Comparison of ENCODE assay signal across 17 cellular contexts in genomic region chr14:105622329-105622955, GRCh38.
DNase-seq lines count a peak whose midpoint lies in the region; ATAC-seq and TF ChIP-seq lines count a peak whose summit lies in the region.
"Had no signal": no experiment of that assay in that cellular context is flagged by ENCODE, and none has a peak within 500 bp of the region (broad histone marks: within the 10 kb centered on the region; RNA-seq: fewer than 3 reads in every experiment).

No MANE protein-coding gene starts in this region.

- no peak overlapping the region for H2AFZ ChIP-seq in mesenchymal stem cell (ENCODE audit: low read depth, low read length)

- H3K4me1 Mint-ChIP-seq in activated CD8-positive, alpha-beta memory T cell treated with anti-CD3 and anti-CD28 coated beads, Interleukin-2, amount 10 ng/mL, durations not matched to agents 7 days and 5 days, result no peaks in the 10 kb centered on the region
- no peaks in the 10 kb centered on the region for H3K4me1 Mint-ChIP-seq in activated T-cell treated with anti-CD3 and anti-CD28 coated beads, Interleukin-2, amount 50 U/mL, for 72 hours (ENCODE audit: low read depth)
- H3K4me1 Mint-ChIP-seq: CD4-positive, CD25-positive, alpha-beta regulatory T cell had no signal

- ATAC-seq in Right ventricle myocardium superior (ENCODE audit: poor library complexity) (peak; percentile 38), upper lobe of right lung (peak; percentile 50)
- ATAC-seq in activated CD8-positive, alpha-beta memory T cell treated with anti-CD3 and anti-CD28 coated beads, Interleukin-2, amount 10 ng/mL, durations not matched to agents 7 days and 5 days, result no peak
- no peak for ATAC-seq in activated T-cell treated with anti-CD3 and anti-CD28 coated beads, Interleukin-2, amount 50 U/mL, for 72 hours (replicated peaks in 1 of 2)
- ATAC-seq: A549 had no signal

- no peak for TF ChIP-seq CTCF in upper lobe of right lung (IDR thresholded peaks at IDR 0.05)

- no peak overlapping the region for H3K4ac ChIP-seq in mesenchymal stem cell (ENCODE audit: low read depth in 1 of 2, low read length in 2 of 2)

- H3K36me3 ChIP-seq in mesenchymal stem cell (ENCODE audit: control insufficient read depth in 1 of 2, insufficient read depth in 2 of 2, low read depth in 1 of 2, low read length in 2 of 2) (no peaks in the 10 kb centered on the region), upper lobe of right lung (no peaks in the 10 kb centered on the region)
- H3K36me3 ChIP-seq: HAP-1 had no signal

- H3K27ac Mint-ChIP-seq in activated CD8-positive, alpha-beta memory T cell treated with anti-CD3 and anti-CD28 coated beads, Interleukin-2, amount 10 ng/mL, durations not matched to agents 7 days and 5 days, result no peak overlapping the region
- H3K27ac Mint-ChIP-seq in activated T-cell treated with anti-CD3 and anti-CD28 coated beads, Interleukin-2, amount 50 U/mL, for 72 hours, result no peak overlapping the region
- H3K27ac Mint-ChIP-seq: CD4-positive, CD25-positive, alpha-beta regulatory T cell had no signal

- no peak overlapping the region for H3K23ac ChIP-seq in mesenchymal stem cell (ENCODE audit: low read length in 2 of 2)

- no peak overlapping the region for H3K18ac ChIP-seq in mesenchymal stem cell (ENCODE audit: low read depth in 1 of 2, low read length in 2 of 2)

- H2BK5ac ChIP-seq in mesenchymal stem cell (ENCODE audit: low read depth, low read length, poor library complexity, severe bottlenecking), result no peak overlapping the region

- H2AK5ac ChIP-seq in mesenchymal stem cell (ENCODE audit: low read length, severe bottlenecking), result no peak overlapping the region

- no peak for DNase-seq in Right ventricle myocardium superior
- no peak for DNase-seq in cardiac septum (ENCODE audit: low spot score)
- DNase-seq in ecto neural progenitor cell (ENCODE audit: low spot score), result peak; percentile 40
- DNase-seq in mesenchymal stem cell, result no peak
- DNase-seq in upper lobe of right lung, result no peak
- no peak for DNase-seq in OCI-M2 (lab: John Stamatoyannopoulos, UW; ENCODE audit: unreplicated experiment)
- DNase-seq in activated CD8-positive, alpha-beta memory T cell treated with anti-CD3 and anti-CD28 coated beads, Interleukin-2, amount 10 ng/mL, durations not matched to agents 7 days and 5 days, result no peak
- no peak for DNase-seq in activated T-cell treated with anti-CD3 and anti-CD28 coated beads, Interleukin-2, amount 50 U/mL, for 72 hours
- DNase-seq: CD4-positive, CD25-positive, alpha-beta regulatory T cell; NCI-H1048; NCI-H146; NCI-H2081; NCI-H510A treated with DMSO at 0.1 percent for 48 hours had no signal

- H3K4me1 ChIP-seq in mesenchymal stem cell (ENCODE audit: control insufficient read depth, insufficient read depth, low read depth, low read length) (peaks cover 1% of the 10 kb centered on the region), upper lobe of right lung (no peaks in the 10 kb centered on the region)
- H3K4me1 ChIP-seq: A549, Caco-2, HAP-1 had no signal

- H3K9me3 Mint-ChIP-seq in activated CD8-positive, alpha-beta memory T cell treated with anti-CD3 and anti-CD28 coated beads, Interleukin-2, amount 10 ng/mL, durations not matched to agents 7 days and 5 days (ENCODE audit: low read depth), result peaks cover 1% of the 10 kb centered on the region
- no peaks in the 10 kb centered on the region for H3K9me3 Mint-ChIP-seq in activated T-cell treated with anti-CD3 and anti-CD28 coated beads, Interleukin-2, amount 50 U/mL, for 72 hours
- H3K9me3 Mint-ChIP-seq: CD4-positive, CD25-positive, alpha-beta regulatory T cell had no signal

- no peaks in the 10 kb centered on the region for H3K79me1 ChIP-seq in mesenchymal stem cell (replicated peaks; ENCODE audit: low read length, poor library complexity, severe bottlenecking)

- CTCF ChIA-PET in activated CD8-positive, alpha-beta memory T cell treated with anti-CD3 and anti-CD28 coated beads, Interleukin-2, amount 10 ng/mL, durations not matched to agents 7 days and 5 days (lab: Charles Lee), result no interaction called here

- H3K27me3 ChIP-seq in mesenchymal stem cell (ENCODE audit: control insufficient read depth in 1 of 2, insufficient read depth in 1 of 2, low read length in 2 of 2) (peaks cover 0 to 2% of the 10 kb centered on the region in 2 experiments), upper lobe of right lung (no peaks in the 10 kb centered on the region)

- no peak overlapping the region for H3K9ac ChIP-seq in mesenchymal stem cell (ENCODE audit: low read length)
- H3K9ac ChIP-seq: KMS-11 had no signal

- H3K9me3 ChIP-seq in mesenchymal stem cell (ENCODE audit: control insufficient read depth, low read length) (no peaks in the 10 kb centered on the region), upper lobe of right lung (no peaks in the 10 kb centered on the region)
- H3K9me3 ChIP-seq: A549, Caco-2, HAP-1 had no signal

- no peak overlapping the region for H2BK12ac ChIP-seq in mesenchymal stem cell (ENCODE audit: low read length in 2 of 2)

- H3K4me3 ChIP-seq in mesenchymal stem cell (ENCODE audit: insufficient read depth in 1 of 2, low read depth in 1 of 2, low read length in 2 of 2), result peak overlapping the region in 1 of 2 experiments; percentile 26
- no peak overlapping the region for H3K4me3 ChIP-seq in upper lobe of right lung
- H3K4me3 ChIP-seq: A549, HAP-1 had no signal

- H4K91ac ChIP-seq in mesenchymal stem cell (ENCODE audit: low read length), result peak overlapping the region; percentile 75

- intact Hi-C loops in Right ventricle myocardium superior (cut with DNase I), result no loop called here
- intact Hi-C loops in cardiac septum (cut with DNase I), result no loop called here
- intact Hi-C loops in upper lobe of right lung (cut with DNase I), result no loop called here

- no peak overlapping the region for H2BK120ac ChIP-seq in mesenchymal stem cell (ENCODE audit: low read depth, low read length)

- H3K27ac ChIP-seq in mesenchymal stem cell (ENCODE audit: low read length, poor library complexity, severe bottlenecking) (no peak overlapping the region), upper lobe of right lung (no peak overlapping the region)
- H3K27ac ChIP-seq: A549, KMS-11 had no signal

- H3K4me3 Mint-ChIP-seq in activated CD8-positive, alpha-beta memory T cell treated with anti-CD3 and anti-CD28 coated beads, Interleukin-2, amount 10 ng/mL, durations not matched to agents 7 days and 5 days, result no peak overlapping the region
- no peak overlapping the region for H3K4me3 Mint-ChIP-seq in activated T-cell treated with anti-CD3 and anti-CD28 coated beads, Interleukin-2, amount 50 U/mL, for 72 hours
- H3K4me3 Mint-ChIP-seq: CD4-positive, CD25-positive, alpha-beta regulatory T cell had no signal

- H3K36me3 Mint-ChIP-seq in activated CD8-positive, alpha-beta memory T cell treated with anti-CD3 and anti-CD28 coated beads, Interleukin-2, amount 10 ng/mL, durations not matched to agents 7 days and 5 days, result no peaks in the 10 kb centered on the region
- no peaks in the 10 kb centered on the region for H3K36me3 Mint-ChIP-seq in activated T-cell treated with anti-CD3 and anti-CD28 coated beads, Interleukin-2, amount 50 U/mL, for 72 hours (ENCODE audit: insufficient read depth in 2 of 2)
- H3K36me3 Mint-ChIP-seq: CD4-positive, CD25-positive, alpha-beta regulatory T cell had no signal

- H3K27me3 Mint-ChIP-seq in activated CD8-positive, alpha-beta memory T cell treated with anti-CD3 and anti-CD28 coated beads, Interleukin-2, amount 10 ng/mL, durations not matched to agents 7 days and 5 days, result no peaks in the 10 kb centered on the region
- no peaks in the 10 kb centered on the region for H3K27me3 Mint-ChIP-seq in activated T-cell treated with anti-CD3 and anti-CD28 coated beads, Interleukin-2, amount 50 U/mL, for 72 hours (ENCODE audit: low read depth)
- H3K27me3 Mint-ChIP-seq: CD4-positive, CD25-positive, alpha-beta regulatory T cell had no signal

- H3K14ac ChIP-seq in mesenchymal stem cell (ENCODE audit: low read length in 2 of 2), result no peak overlapping the region

- no peak overlapping the region for H3K4me2 ChIP-seq in mesenchymal stem cell (ENCODE audit: low read length, poor library complexity, severe bottlenecking)
- H3K4me2 ChIP-seq: A549, KMS-11 had no signal

- no peak overlapping the region for H4K8ac ChIP-seq in mesenchymal stem cell (ENCODE audit: low read length)

- H2BK15ac ChIP-seq in mesenchymal stem cell (ENCODE audit: low read depth, poor library complexity, severe bottlenecking), result no peak overlapping the region

- 69% methylated on average over 12 of the region's 12 CpGs for WGBS in mesenchymal stem cell

Comparison
In these comparisons a context has a peak if more than half of its experiments do, and no peak if none do; other contexts are left out.
1. ATAC-seq: peak in Right ventricle myocardium superior (single experiment) and upper lobe of right lung (single experiment); none in activated CD8-positive, alpha-beta memory T cell treated with anti-CD3 and anti-CD28 coated beads, Interleukin-2, amount 10 ng/mL, durations not matched to agents 7 days and 5 days (single experiment) and activated T-cell treated with anti-CD3 and anti-CD28 coated beads, Interleukin-2, amount 50 U/mL, for 72 hours (0 of 2).